Comparison of ENCODE assay signal across 1 cellular context in the genomic region with DNA sequence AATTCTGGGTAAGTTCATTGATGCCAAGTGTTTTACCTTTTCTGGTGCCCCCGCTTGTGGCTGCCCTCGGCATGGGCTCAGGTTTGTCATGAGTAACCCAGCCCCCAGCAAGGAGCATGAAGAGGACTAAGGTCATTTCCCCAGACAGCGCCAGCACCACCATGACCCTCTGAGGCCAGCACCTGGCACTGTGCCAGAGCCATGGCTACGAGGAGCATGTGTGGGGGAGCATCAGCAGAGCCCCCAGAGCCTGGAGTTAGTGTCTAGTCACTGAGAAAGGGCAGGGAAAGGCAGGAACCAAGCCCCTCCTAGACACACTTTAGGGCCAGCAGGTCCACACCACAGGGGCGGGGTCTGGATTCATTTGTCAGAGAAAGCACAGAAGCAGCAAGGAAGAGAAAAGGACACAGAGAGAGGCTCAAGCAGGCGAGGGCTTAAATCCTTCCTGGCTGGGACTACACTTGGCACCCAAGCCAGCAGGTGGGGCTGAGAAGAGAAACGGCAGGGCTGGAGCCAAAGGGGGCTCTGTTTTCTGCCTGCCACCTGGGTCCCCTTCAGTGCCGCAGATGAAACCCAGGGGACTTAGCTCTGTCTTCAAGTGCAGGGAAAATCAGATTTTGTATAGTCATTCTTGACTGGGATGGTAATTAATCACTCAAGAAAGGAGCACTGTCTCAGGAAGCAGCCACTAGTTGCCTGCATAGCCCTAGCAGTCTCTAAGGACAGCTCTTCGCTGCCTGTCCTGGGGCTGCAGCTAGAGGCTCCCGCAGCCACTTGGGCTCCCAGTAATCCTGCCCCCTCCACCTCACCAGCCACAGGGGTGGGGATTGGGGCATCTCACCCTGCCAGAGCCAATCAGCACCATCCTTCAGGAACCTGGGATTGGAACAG.
TF ChIP-seq lines count a peak whose summit lies in the region.

No MANE protein-coding gene starts in this region.

TF ChIP-seq in SK-N-SH, 30 proteins besides CTCF, POLR2A, EP300 and RAD21 (continued from another document):
- TF ChIP-seq REST (IDR thresholded peaks at IDR 0.05; ENCODE audit: low read depth, low read length) (no peak), IRF3 (IDR thresholded peaks at IDR 0.05; ENCODE audit: low read depth, low read length) (no peak), NFIC (IDR thresholded peaks at IDR 0.05; ENCODE audit: borderline replicate concordance) (no peak), RFX5 (IDR thresholded peaks at IDR 0.05; ENCODE audit: low read length) (no peak), GATA2 (CRISPR knock-in tag; IDR thresholded peaks at IDR 0.05) (no peak), MXI1 (IDR thresholded peaks at IDR 0.05; ENCODE audit: low read depth, low read length) (no peak), TEAD4 (IDR thresholded peaks at IDR 0.05; ENCODE audit: borderline replicate concordance, insufficient read depth) (no peak), FOXJ3 (CRISPR knock-in tag; IDR thresholded peaks at IDR 0.05) (no peak), RXRA (IDR thresholded peaks at IDR 0.05; ENCODE audit: borderline replicate concordance, low read depth) (no peak), NRF1 (IDR thresholded peaks at IDR 0.05; ENCODE audit: low read depth, low read length) (no peak), GABPA (IDR thresholded peaks at IDR 0.05; ENCODE audit: low read depth) (no peak)
- TF ChIP-seq, protein P1, sequence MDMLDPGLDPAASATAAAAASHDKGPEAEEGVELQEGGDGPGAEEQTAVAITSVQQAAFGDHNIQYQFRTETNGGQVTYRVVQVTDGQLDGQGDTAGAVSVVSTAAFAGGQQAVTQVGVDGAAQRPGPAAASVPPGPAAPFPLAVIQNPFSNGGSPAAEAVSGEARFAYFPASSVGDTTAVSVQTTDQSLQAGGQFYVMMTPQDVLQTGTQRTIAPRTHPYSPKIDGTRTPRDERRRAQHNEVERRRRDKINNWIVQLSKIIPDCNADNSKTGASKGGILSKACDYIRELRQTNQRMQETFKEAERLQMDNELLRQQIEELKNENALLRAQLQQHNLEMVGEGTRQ (IDR thresholded peaks at IDR 0.05; ENCODE audit: borderline replicate concordance, low read depth, low read length), result no peak
- TF ChIP-seq, protein P2, sequence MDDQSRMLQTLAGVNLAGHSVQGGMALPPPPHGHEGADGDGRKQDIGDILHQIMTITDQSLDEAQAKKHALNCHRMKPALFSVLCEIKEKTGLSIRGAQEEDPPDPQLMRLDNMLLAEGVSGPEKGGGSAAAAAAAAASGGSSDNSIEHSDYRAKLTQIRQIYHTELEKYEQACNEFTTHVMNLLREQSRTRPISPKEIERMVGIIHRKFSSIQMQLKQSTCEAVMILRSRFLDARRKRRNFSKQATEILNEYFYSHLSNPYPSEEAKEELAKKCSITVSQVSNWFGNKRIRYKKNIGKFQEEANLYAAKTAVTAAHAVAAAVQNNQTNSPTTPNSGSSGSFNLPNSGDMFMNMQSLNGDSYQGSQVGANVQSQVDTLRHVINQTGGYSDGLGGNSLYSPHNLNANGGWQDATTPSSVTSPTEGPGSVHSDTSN (IDR thresholded peaks at IDR 0.05), result no peak
